Comparison of ENCODE assay signal across 8 cellular contexts in the genomic region with DNA sequence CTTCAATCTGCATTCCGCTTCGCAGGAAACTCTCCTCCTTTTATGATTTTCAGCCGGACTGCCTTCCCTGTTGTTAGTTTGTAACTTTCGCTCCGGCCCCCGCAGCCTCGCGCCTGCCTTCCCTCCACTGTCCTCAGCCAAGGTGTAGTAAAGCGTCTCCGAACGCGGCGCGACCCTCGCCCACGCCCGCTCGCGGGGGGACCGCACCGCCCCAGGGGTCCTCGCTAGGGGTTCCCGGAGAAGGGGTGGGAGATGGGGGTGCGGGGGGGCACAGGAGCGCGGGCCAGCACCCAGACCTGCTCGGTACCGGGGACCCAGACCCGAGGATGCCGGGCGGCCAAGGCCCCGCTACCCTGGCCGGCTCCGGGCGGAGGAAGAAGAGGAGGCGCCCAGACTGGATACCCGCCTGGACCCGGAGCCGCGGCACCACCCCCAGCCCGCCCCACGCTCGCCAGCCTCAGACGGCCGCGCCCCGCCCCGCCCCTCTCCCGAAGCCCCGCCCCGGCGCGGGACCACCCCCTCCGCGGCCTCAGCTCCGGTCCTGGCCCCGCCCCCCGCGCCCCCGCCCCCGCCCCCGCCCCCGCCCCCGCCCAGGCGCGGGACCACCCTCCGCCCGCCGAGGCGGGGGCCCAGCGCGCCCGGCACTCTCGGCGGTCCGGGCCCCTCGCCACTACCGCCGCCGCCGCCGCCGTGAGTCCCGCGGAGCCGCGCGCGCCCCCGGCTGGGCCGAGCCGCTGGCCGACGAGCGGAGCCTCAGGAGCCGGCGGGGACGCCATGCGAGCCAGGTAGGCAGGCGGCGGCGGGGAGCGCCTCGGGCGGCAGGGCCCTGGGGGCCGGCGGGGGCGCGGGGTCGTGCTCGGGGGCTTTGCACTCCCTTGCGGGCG. TPM values are rescaled to one million over a fixed set of nuclear protein-coding genes. Genes with fewer than 3 reads are reported as not detected.
A peak's percentile ranks its signal among the peaks of the same experiment; 100 is the strongest.
DNase-seq lines count a peak whose midpoint lies in the region; ATAC-seq and TF ChIP-seq lines count a peak whose summit lies in the region.

A gene with protein sequence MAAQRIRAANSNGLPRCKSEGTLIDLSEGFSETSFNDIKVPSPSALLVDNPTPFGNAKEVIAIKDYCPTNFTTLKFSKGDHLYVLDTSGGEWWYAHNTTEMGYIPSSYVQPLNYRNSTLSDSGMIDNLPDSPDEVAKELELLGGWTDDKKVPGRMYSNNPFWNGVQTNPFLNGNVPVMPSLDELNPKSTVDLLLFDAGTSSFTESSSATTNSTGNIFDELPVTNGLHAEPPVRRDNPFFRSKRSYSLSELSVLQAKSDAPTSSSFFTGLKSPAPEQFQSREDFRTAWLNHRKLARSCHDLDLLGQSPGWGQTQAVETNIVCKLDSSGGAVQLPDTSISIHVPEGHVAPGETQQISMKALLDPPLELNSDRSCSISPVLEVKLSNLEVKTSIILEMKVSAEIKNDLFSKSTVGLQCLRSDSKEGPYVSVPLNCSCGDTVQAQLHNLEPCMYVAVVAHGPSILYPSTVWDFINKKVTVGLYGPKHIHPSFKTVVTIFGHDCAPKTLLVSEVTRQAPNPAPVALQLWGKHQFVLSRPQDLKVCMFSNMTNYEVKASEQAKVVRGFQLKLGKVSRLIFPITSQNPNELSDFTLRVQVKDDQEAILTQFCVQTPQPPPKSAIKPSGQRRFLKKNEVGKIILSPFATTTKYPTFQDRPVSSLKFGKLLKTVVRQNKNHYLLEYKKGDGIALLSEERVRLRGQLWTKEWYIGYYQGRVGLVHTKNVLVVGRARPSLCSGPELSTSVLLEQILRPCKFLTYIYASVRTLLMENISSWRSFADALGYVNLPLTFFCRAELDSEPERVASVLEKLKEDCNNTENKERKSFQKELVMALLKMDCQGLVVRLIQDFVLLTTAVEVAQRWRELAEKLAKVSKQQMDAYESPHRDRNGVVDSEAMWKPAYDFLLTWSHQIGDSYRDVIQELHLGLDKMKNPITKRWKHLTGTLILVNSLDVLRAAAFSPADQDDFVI (plus strand): TSS at position 632 of the 884 bp plus-strand sequence. CDS start 82,986 bp downstream, outside the sequence.

- peak; percentile 84 for DNase-seq in ELR (ENCODE audit: low read depth)
- DNase-seq in NCI-H2171 treated with DMSO at 0.1 percent for 48 hours (lab: John Stamatoyannopoulos, UW): peak; percentile 50
- peak; percentile 33 to 49 for DNase-seq in activated T-cell treated with anti-CD3 and anti-CD28 coated beads, Interleukin-2, amount 50 U/mL, for 48 hours
- DNase-seq in fibroblast of pulmonary artery (ENCODE audit: low read depth): peak; percentile 75
- peak; percentile 78 for DNase-seq in myocyte (ENCODE audit: low read depth)
- DNase-seq in substantia nigra (lab: John Stamatoyannopoulos, UW): peak in 48 of 49 donors; percentile 36 to 93 (median 82)

- ATAC-seq in HG03039 (IDR thresholded peaks at IDR 0.05; ENCODE audit: unreplicated experiment) (no peak), GM21367 (IDR thresholded peaks at IDR 0.05; ENCODE audit: unreplicated experiment) (no peak)

- peak within 1 kb of the TSS; percentile 82 for H3K4me3 ChIP-seq in fibroblast of pulmonary artery (replicated peaks; ENCODE audit: low read depth, low read length)

- peak within 1 kb of the TSS; percentile 94 for H3K27ac ChIP-seq in substantia nigra (ENCODE audit: low read depth, low read length, poor library complexity, severe bottlenecking)

- TF ChIP-seq CTCF in fibroblast of pulmonary artery (IDR thresholded peaks at IDR 0.05; ENCODE audit: low read length, missing control alignments): no peak

RNA-seq across cellular contexts. Expression of the gene that starts here (rescaled TPM):
- 20.0 and 27.4 TPM in 2 replicates for total RNA-seq in myocyte
- polyA plus RNA-seq in myocyte (2012): 41.6 TPM
